8 cellular contexts compared by ENCODE assay signal in the genomic region with DNA sequence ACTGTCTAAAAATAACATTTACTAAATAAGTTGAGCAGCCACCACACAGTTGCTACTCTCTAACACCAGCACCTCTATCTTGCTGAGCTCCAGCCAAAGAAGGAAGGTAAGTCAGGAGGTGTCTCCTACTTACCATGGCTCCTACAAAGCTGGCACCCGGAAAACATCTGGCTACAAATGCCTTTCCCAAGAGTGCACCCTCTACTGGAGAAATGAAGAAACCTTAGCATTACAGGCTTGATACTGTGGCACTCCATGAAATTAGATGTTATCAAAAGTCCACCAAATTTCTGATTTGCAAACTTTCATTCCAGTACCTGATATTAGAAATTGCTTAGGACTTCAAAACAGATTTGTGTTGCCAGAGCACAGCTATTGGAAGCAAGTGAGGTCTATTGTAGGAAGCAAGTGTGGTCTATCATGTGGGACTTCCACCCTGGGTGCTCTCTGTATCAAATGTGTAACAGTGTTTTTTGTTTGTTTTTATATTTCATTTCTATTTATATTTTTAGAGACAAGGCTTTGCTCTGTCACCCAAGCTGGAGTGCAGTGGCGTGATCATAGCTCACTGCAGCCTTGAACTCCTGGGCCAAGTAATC. TPM values are rescaled to one million over a fixed set of nuclear protein-coding genes. Genes with fewer than 3 reads are reported as not detected.
DNase-seq lines count a peak whose midpoint lies in the region; ATAC-seq and TF ChIP-seq lines count a peak whose summit lies in the region.

No MANE protein-coding gene starts in this region.

- H3K4me2 ChIP-seq in smooth muscle cell, result no peak overlapping the region

- no peaks in the 10 kb centered on the region for H3K27me3 ChIP-seq in smooth muscle cell (ENCODE audit: low read depth)

- no peaks in the 10 kb centered on the region for H4K20me1 ChIP-seq in smooth muscle cell (ENCODE audit: low read depth)

- DNase-seq in NCI-H2227 (lab: John Stamatoyannopoulos, UW; ENCODE audit: unreplicated experiment), result peak; percentile 10
- no peak for DNase-seq in NCI-H2227 treated with DMSO at 0.1 percent for 48 hours (lab: John Stamatoyannopoulos, UW)
- DNase-seq in NAMALWA (ENCODE audit: low spot score), result peak; percentile 13
- DNase-seq in epithelial cell of esophagus (ENCODE audit: low read depth), result peak; percentile 53
- no peak for DNase-seq in smooth muscle cell (lab: John Stamatoyannopoulos, UW; ENCODE audit: unreplicated experiment)
- DNase-seq in DMS79 treated with DMSO at 0.1 percent for 48 hours (lab: John Stamatoyannopoulos, UW), result no peak
- DNase-seq in omental fat pad (ENCODE audit: low spot score), result no peak

- H3K9me3 ChIP-seq in smooth muscle cell (replicated peaks; ENCODE audit: low read depth), result no peaks in the 10 kb centered on the region

- WGBS in smooth muscle cell (ENCODE audit: low lambda C conversion rate), result 86% methylated on average over 2 of the region's 2 CpGs

- H3F3A ChIP-seq in smooth muscle cell (ENCODE audit: low read depth), result no peaks in the 10 kb centered on the region

- H3K4me3 ChIP-seq in epithelial cell of esophagus (ENCODE audit: low read length), result no peak overlapping the region
- H3K4me3 ChIP-seq in smooth muscle cell, result no peak overlapping the region

- H3K36me3 ChIP-seq in smooth muscle cell (ENCODE audit: low read depth), result no peaks in the 10 kb centered on the region

- peak; percentile 68 for TF ChIP-seq CTCF in epithelial cell of esophagus (IDR thresholded peaks at IDR 0.05; ENCODE audit: insufficient read depth, low read depth, low read length, missing control alignments)
- peak; percentile 45 for TF ChIP-seq CTCF in smooth muscle cell (IDR thresholded peaks at IDR 0.05; ENCODE audit: borderline replicate concordance, insufficient read depth, poor library complexity, severe bottlenecking)
- TF ChIP-seq CTCF in omental fat pad (IDR thresholded peaks at IDR 0.05), result no peak

- H3K9ac ChIP-seq in smooth muscle cell (ENCODE audit: low read depth), result no peak overlapping the region

- H2AFZ ChIP-seq in smooth muscle cell (ENCODE audit: low read depth), result no peak overlapping the region

- no peak for ATAC-seq in HG03521 (IDR thresholded peaks at IDR 0.05; ENCODE audit: unreplicated experiment)
- no peak for ATAC-seq in omental fat pad (ENCODE audit: low FRiP score)

- H3K79me2 ChIP-seq in smooth muscle cell (ENCODE audit: low read depth), result no peaks in the 10 kb centered on the region

- no peak overlapping the region for H3K27ac ChIP-seq in smooth muscle cell (ENCODE audit: low read depth)

- H3K4me1 ChIP-seq in smooth muscle cell (ENCODE audit: low read depth), result no peaks in the 10 kb centered on the region

RNA-seq across cellular contexts. Expression of a gene that starts 25.7 kb away (rescaled TPM):
- total RNA-seq in smooth muscle cell (22.8 and 25.2 TPM in 2 replicates), omental fat pad (10 to 100 TPM; 15.0 to 28.7 (median 19.2) TPM)
- polyA plus RNA-seq in smooth muscle cell, result 14.2 and 18.3 TPM in 2 replicates

RNA-seq across cellular contexts. Expression of a gene that starts 39.1 kb away (rescaled TPM):
- total RNA-seq in smooth muscle cell (7.1 and 17.2 TPM in 2 replicates), omental fat pad (10 to 100 TPM in 3 of 4 donors, 1 to 10 TPM in 1; 5.7 to 45.2 (median 18.0) TPM)
- polyA plus RNA-seq in smooth muscle cell, result 4.9 and 5.6 TPM in 2 replicates

Comparison
In these comparisons a context has a peak if more than half of its experiments do, and no peak if none do; other contexts are left out.
1. DNase-seq: peak in NCI-H2227 (single experiment), NAMALWA (single experiment) and epithelial cell of esophagus (single experiment); none in NCI-H2227 treated with DMSO at 0.1 percent for 48 hours (single experiment), smooth muscle cell (single experiment), DMS79 treated with DMSO at 0.1 percent for 48 hours (single experiment) and omental fat pad (single experiment).
2. CTCF ChIP-seq: peak in epithelial cell of esophagus (single experiment) and smooth muscle cell (single experiment); none in omental fat pad (0 of 3).